Comparison of ENCODE assay signal across 8 cellular contexts in the genomic region with DNA sequence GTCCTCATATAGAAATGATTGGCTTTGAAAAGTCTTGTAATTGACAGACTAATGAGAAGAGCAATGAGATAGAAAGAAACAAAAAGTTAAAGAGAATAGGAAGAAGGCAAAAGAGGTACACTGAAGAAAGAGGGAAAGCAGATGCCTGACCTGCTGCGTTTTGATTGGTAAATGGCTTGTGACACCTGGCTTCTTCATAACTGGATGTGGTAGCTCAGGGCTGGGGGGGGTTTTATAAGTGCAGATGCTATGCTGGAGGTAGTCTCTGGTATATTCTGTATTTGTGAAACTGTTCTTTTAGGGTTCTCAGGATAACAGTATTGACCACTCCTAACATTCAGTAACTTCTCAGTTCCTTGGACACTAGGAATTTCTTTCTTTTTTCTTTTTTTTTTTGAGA. TPM values are rescaled to one million over a fixed set of nuclear protein-coding genes. Genes with fewer than 3 reads are reported as not detected.
DNase-seq lines count a peak whose midpoint lies in the region; ATAC-seq and TF ChIP-seq lines count a peak whose summit lies in the region.

No MANE protein-coding gene starts in this region.

- H3K27ac ChIP-seq in GM23248 (no peak overlapping the region), ascending aorta (peak overlapping the region; percentile 88 to 94)

- H3K36me3 ChIP-seq in BE2C (no peaks in the 10 kb centered on the region), GM23248 (ENCODE audit: low read depth) (no peaks in the 10 kb centered on the region), ascending aorta (no peaks in the 10 kb centered on the region)

- H3K9me2 ChIP-seq in GM23248 (ENCODE audit: insufficient read depth), result no peaks in the 10 kb centered on the region

- no peak overlapping the region for H3K4me2 ChIP-seq in GM23248 (ENCODE audit: unreplicated experiment)

- peaks cover 0 to 3% (median 0%) of the 10 kb centered on the region in 3 donors for H3K36me3 Mint-ChIP-seq in naive thymus-derived CD8-positive, alpha-beta T cell

- no peaks in the 10 kb centered on the region; the same call in 1 of the 2 replicates for H3K79me2 ChIP-seq in GM23248 (ENCODE audit: insufficient read depth)

- peaks cover 17 to 46% (median 44%) of the 10 kb centered on the region in 4 donors for H3K4me1 Mint-ChIP-seq in naive thymus-derived CD8-positive, alpha-beta T cell

- POLR2A ChIA-PET in naive thymus-derived CD8-positive, alpha-beta T cell (lab: Charles Lee), result interaction anchor here (1.4 to 2.9 kb wide), 2 partner anchors 29 to 86 kb away, joined by 4 to 14 read pairs; a partner anchor contains a TSS

- peak overlapping the region; percentile 87 to 97 (median 92) for H3K4me3 Mint-ChIP-seq in naive thymus-derived CD8-positive, alpha-beta T cell

- intact Hi-C loops in ascending aorta (cut with DNase I), result loop anchor here (5.0 kb wide), 1 partner anchor 76 kb away; no protein-coding TSS in a partner anchor

- H3K9ac ChIP-seq in GM23248, result no peak overlapping the region

- no peaks in the 10 kb centered on the region for H4K20me1 ChIP-seq in GM23248 (ENCODE audit: insufficient read depth)

- peak overlapping the region in 9 of 10 donors; percentile 4 to 92 (median 37) for H3K27ac Mint-ChIP-seq in naive thymus-derived CD8-positive, alpha-beta T cell

- no peak for TF ChIP-seq CTCF in BE2C (IDR thresholded peaks at IDR 0.05; ENCODE audit: low read depth, low read length)
- TF ChIP-seq CTCF in ascending aorta (IDR thresholded peaks at IDR 0.05), result no peak

- H3K9me3 Mint-ChIP-seq in naive thymus-derived CD8-positive, alpha-beta T cell, result no peaks in the 10 kb centered on the region

- no peak overlapping the region for H2AFZ ChIP-seq in GM23248

- peaks cover 24% of the 10 kb centered on the region for H3F3A ChIP-seq in GM23248 (ENCODE audit: insufficient read depth)

- H3K27me3 ChIP-seq in BE2C (no peaks in the 10 kb centered on the region), GM23248 (replicated peaks; ENCODE audit: insufficient read depth) (no peaks in the 10 kb centered on the region), ascending aorta (no peaks in the 10 kb centered on the region)

- no peak for ATAC-seq in naive thymus-derived CD8-positive, alpha-beta T cell
- ATAC-seq in GM19351 (IDR thresholded peaks at IDR 0.05; ENCODE audit: unreplicated experiment), result no peak
- no peak for ATAC-seq in HG03045 (IDR thresholded peaks at IDR 0.05; ENCODE audit: unreplicated experiment)

- peak overlapping the region; percentile 84 for H3K4me3 ChIP-seq in BE2C (ENCODE audit: low read depth, low read length)
- H3K4me3 ChIP-seq in GM23248, result peak overlapping the region; percentile 73; the same call in 1 of the 2 replicates
- H3K4me3 ChIP-seq in ascending aorta, result peak overlapping the region; percentile 88 to 91

- H3K4me1 ChIP-seq in BE2C (peaks cover 7% of the 10 kb centered on the region), GM23248 (ENCODE audit: insufficient read depth) (peaks cover 19% of the 10 kb centered on the region), ascending aorta (peaks cover 0 to 28% of the 10 kb centered on the region in 2 donors)

- no peaks in the 10 kb centered on the region for H3K9me3 ChIP-seq in BE2C
- H3K9me3 ChIP-seq in GM23248 (ENCODE audit: low read depth), result no peaks in the 10 kb centered on the region
- H3K9me3 ChIP-seq in ascending aorta, result no peaks in the 10 kb centered on the region

- in situ Hi-C loops in GM23248 (cut with MboI), result no loop called here

- DNase-seq in BE2C (no peak), GM23248 (no peak), ascending aorta (ENCODE audit: low spot score in 2 of 2) (peak in 1 of 2 donors; percentile 47), amniotic stem cell (lab: John Stamatoyannopoulos, UW) (no peak), Kasumi-1 (lab: John Stamatoyannopoulos, UW) (no peak)
- no peak for DNase-seq in naive thymus-derived CD8-positive, alpha-beta T cell

- 84 to 95% methylated on average over 1 of the region's 1 CpG for WGBS in GM23248 (ENCODE audit: low coverage in 1 of 2, low lambda C conversion rate in 2 of 2, missing lambda C conversion rate in 2 of 2), 2 experiments

- H3K27me3 Mint-ChIP-seq in naive thymus-derived CD8-positive, alpha-beta T cell, result peaks cover 0 to 10% (median 0%) of the 10 kb centered on the region in 5 donors

RNA-seq across cellular contexts. Expression of a gene that starts 1.4 kb away (rescaled TPM):
- 18.0 TPM for polyA plus RNA-seq in BE2C (2012; ENCODE audit: insufficient read depth, insufficient read length, low read depth)
- total RNA-seq in GM23248 (2014; rRNA removed; shearing (Covaris generic)), result 1.4 and 2.1 TPM in 2 replicates
- 0.34 and 0.60 TPM in 2 replicates for polyA plus RNA-seq in GM23248 (2016; fragmentation: Nextera tagmentation; extraction: Ambion mirVana)
- total RNA-seq in ascending aorta, result 62.7 TPM
- 10 to 100 TPM; 12.5 to 13.7 TPM for total RNA-seq in naive thymus-derived CD8-positive, alpha-beta T cell
- polyA plus RNA-seq in naive thymus-derived CD8-positive, alpha-beta T cell, result under 1 TPM; 0.10 to 0.53 (median 0.33) TPM

RNA-seq across cellular contexts. Expression of a gene that starts 28.1 kb away (rescaled TPM):
- 25.6 TPM for polyA plus RNA-seq in BE2C (2012; ENCODE audit: insufficient read depth, insufficient read length, low read depth)
- total RNA-seq in GM23248 (2014; rRNA removed; shearing (Covaris generic)), result 41.9 and 47.8 TPM in 2 replicates
- polyA plus RNA-seq in GM23248 (2016; fragmentation: Nextera tagmentation; extraction: Ambion mirVana), result 22.1 and 26.7 TPM in 2 replicates
- total RNA-seq in ascending aorta, result 92.6 TPM
- total RNA-seq in naive thymus-derived CD8-positive, alpha-beta T cell, result 10 to 100 TPM; 19.1 to 21.1 TPM
- polyA plus RNA-seq in naive thymus-derived CD8-positive, alpha-beta T cell, result 10 to 100 TPM; 20.8 to 25.4 (median 24.9) TPM

RNA-seq across cellular contexts. Expression of a gene that starts 28.2 kb away (rescaled TPM):
- polyA plus RNA-seq in BE2C (2012; ENCODE audit: insufficient read depth, insufficient read length, low read depth), result 23.1 TPM
- total RNA-seq in GM23248 (2014; rRNA removed; shearing (Covaris generic)), result 15.1 and 18.1 TPM in 2 replicates
- 14.1 and 14.4 TPM in 2 replicates for polyA plus RNA-seq in GM23248 (2016; fragmentation: Nextera tagmentation; extraction: Ambion mirVana)
- 1.6 TPM for total RNA-seq in ascending aorta
- total RNA-seq in naive thymus-derived CD8-positive, alpha-beta T cell, result 10 to 100 TPM; 17.1 to 18.4 TPM
- polyA plus RNA-seq in naive thymus-derived CD8-positive, alpha-beta T cell, result 1 to 10 TPM; 3.3 to 6.4 (median 5.5) TPM
